In the genomic region with DNA sequence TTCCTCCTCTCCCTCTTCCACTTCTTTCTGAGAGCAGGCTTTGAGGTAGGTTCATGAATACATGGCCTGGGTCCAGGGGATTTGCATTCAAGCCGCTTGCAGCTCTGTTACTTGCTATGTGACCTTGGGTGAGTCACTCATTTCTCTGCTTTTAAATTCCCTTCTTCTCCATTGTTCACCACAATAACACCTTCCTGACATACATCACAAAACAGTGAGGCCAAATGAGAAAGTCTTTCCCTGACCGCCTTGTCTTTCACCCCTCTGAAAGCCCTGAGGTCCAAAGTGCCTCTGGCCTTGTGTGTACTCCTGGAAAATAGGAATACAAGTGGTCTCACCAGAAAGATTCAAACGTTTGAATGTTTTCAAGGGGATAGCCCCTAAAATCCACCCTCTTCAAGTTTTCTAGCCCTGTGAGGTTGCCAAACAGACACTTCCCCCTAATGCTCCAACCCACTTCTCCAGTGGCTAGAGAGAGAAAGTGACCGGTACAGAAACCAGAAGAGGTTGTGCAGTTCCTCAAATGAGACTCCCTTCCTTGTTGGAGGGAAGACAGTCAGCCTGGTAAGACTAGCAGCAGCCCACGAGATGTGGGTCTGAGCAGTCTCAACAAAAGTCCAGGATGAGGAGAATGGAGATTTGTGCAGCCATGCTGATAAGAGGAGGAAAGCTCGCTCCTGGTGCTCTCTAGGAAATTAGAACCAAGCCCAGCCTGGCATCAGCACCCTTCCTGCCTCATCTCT, we compare ENCODE assay signal across 8 cellular contexts.
DNase-seq lines count a peak whose midpoint lies in the region; ATAC-seq and TF ChIP-seq lines count a peak whose summit lies in the region.

No MANE protein-coding gene starts in this region.

- H3K27ac ChIP-seq in H9 (ENCODE audit: insufficient read length, low read depth, low read length) (no peak overlapping the region), fibroblast of lung (ENCODE audit: insufficient read depth, low read length) (peak overlapping the region; percentile 94)

- H2AFZ ChIP-seq in H9 (ENCODE audit: low read length) (no peak overlapping the region), fibroblast of lung (ENCODE audit: low read length) (peak overlapping the region; percentile 46)

- H4K20me1 ChIP-seq in H9 (ENCODE audit: control insufficient read depth, insufficient read depth, insufficient read length) (no peaks in the 10 kb centered on the region), fibroblast of lung (ENCODE audit: control insufficient read depth, extremely low read depth, insufficient read depth, low read length) (no peaks in the 10 kb centered on the region)

- no peak overlapping the region for H2BK5ac ChIP-seq in H9 (ENCODE audit: insufficient read length, low read length)

- H2BK12ac ChIP-seq in H9 (ENCODE audit: insufficient read length, low read depth, low read length) = no peak overlapping the region

- H3K79me1 ChIP-seq in H9 (ENCODE audit: insufficient read depth, low read depth, low read length, poor library complexity, severe bottlenecking) = no peaks in the 10 kb centered on the region

- no peaks in the 10 kb centered on the region for H3K36me3 ChIP-seq in fibroblast of lung (ENCODE audit: control insufficient read depth, insufficient read depth, low read length)

- H2BK20ac ChIP-seq in H9 (ENCODE audit: low read depth, low read length, poor library complexity, severe bottlenecking) = no peak overlapping the region

- no peak overlapping the region for H3T11ph ChIP-seq in H9 (ENCODE audit: low read length)

- H3K56ac ChIP-seq in H9 (ENCODE audit: insufficient read length, low read depth, low read length) = no peak overlapping the region

- H2BK15ac ChIP-seq in H9 (ENCODE audit: low read depth, low read length) = no peak overlapping the region

- no peaks in the 10 kb centered on the region for H3K36me3 Mint-ChIP-seq in H9 (ENCODE audit: insufficient read depth in 1 of 3, low read depth in 3 of 3)

- no peak for ATAC-seq in HG03354 (IDR thresholded peaks at IDR 0.05; ENCODE audit: poor library complexity, severe bottlenecking, unreplicated experiment)

- H3K4me2 ChIP-seq in H9 (ENCODE audit: insufficient read depth, insufficient read length, low read length) (peak overlapping the region; percentile 56), fibroblast of lung (ENCODE audit: extremely low read depth, insufficient read depth, low read length) (peak overlapping the region; percentile 69)

- H3K9ac ChIP-seq in H9 (ENCODE audit: extremely low read depth, insufficient read length, low read length) (no peak overlapping the region), fibroblast of lung (ENCODE audit: insufficient read depth, low read length) (peak overlapping the region; percentile 13)

- peaks cover 19 to 20% of the 10 kb centered on the region in 2 experiments for H3K4me1 Mint-ChIP-seq in H9

- WGBS in H9 (ENCODE audit: extremely low coverage, insufficient read length, low lambda C conversion rate) = no CpG with 5 or more reads among the region's 6 CpGs

- H3K4me1 ChIP-seq in H9 (ENCODE audit: insufficient read depth, low read length) = peaks cover 9% of the 10 kb centered on the region
- H3K4me1 ChIP-seq in fibroblast of lung (ENCODE audit: control insufficient read depth, extremely low read depth, insufficient read depth, low read length) = peaks cover 22% of the 10 kb centered on the region

- H4K91ac ChIP-seq in H9 (ENCODE audit: insufficient read length, low read depth, low read length) = no peak overlapping the region

- H3K14ac ChIP-seq in H9 (ENCODE audit: insufficient read depth, low read length) = no peak overlapping the region

- peak overlapping the region in 2 of 4 experiments; percentile 32 to 52 for H3K4me3 ChIP-seq in fibroblast of lung (replicated peaks in 1 of 4; ENCODE audit: control extremely low read depth in 1 of 4, insufficient read depth in 1 of 4, low read depth in 3 of 4, low read length in 4 of 4)

- H3K9me3 Mint-ChIP-seq in H9 = no peaks in the 10 kb centered on the region

- no peak overlapping the region for H3K4ac ChIP-seq in H9 (ENCODE audit: low read depth, low read length)

- H3K27me3 ChIP-seq in H9 (ENCODE audit: insufficient read depth, low read length) (no peaks in the 10 kb centered on the region), fibroblast of lung (ENCODE audit: control insufficient read depth, insufficient read depth, low read length) (no peaks in the 10 kb centered on the region)

- H3K9me3 ChIP-seq in H9 (ENCODE audit: control insufficient read depth, low read depth, low read length) = no peaks in the 10 kb centered on the region
- no peaks in the 10 kb centered on the region for H3K9me3 ChIP-seq in fibroblast of lung (ENCODE audit: control insufficient read depth, insufficient read depth, low read depth, low read length)

- no peak overlapping the region for H2BK120ac ChIP-seq in H9 (ENCODE audit: low read depth, low read length, poor library complexity, severe bottlenecking)

- peaks cover 13% of the 10 kb centered on the region for H3K27me3 Mint-ChIP-seq in H9 (ENCODE audit: low read depth)

- H3K18ac ChIP-seq in H9 (ENCODE audit: insufficient read length, low read depth, low read length) = peak overlapping the region; percentile 33

- no peak for TF ChIP-seq CTCF in H9 (conservative IDR thresholded peaks at IDR 0.05)
- TF ChIP-seq CTCF in fibroblast of lung (conservative IDR thresholded peaks at IDR 0.05 in 1 of 2, IDR thresholded peaks at IDR 0.05 in 1 of 2; ENCODE audit: low read depth in 1 of 2, low read length in 2 of 2) = peak in 1 of 2 donors; percentile 3
- no peak for TF ChIP-seq CTCF in GM20000 (IDR thresholded peaks at IDR 0.05; ENCODE audit: extremely low read depth, missing control alignments)

- H3K79me2 ChIP-seq in H9 (ENCODE audit: insufficient read depth, low read length) (no peaks in the 10 kb centered on the region), fibroblast of lung (ENCODE audit: control insufficient read depth, insufficient read depth, low read length) (no peaks in the 10 kb centered on the region)

- DNase-seq in H9 (no peak), RPMI7951 (ENCODE audit: low read depth) (peak; percentile 95), fibroblast of lung (ENCODE audit: low read depth in 2 of 2) (peak; percentile 99), non-pigmented ciliary epithelial cell (ENCODE audit: low read depth) (peak; percentile 99), SW 1271 (lab: John Stamatoyannopoulos, UW) (no peak), GM20000 (ENCODE audit: low spot score) (no peak), NCI-H1436 (lab: John Stamatoyannopoulos, UW) (no peak)

- H3K23ac ChIP-seq in H9 (ENCODE audit: insufficient read length, low read depth, low read length) = no peak overlapping the region

- H3K4me3 Mint-ChIP-seq in H9 = peak overlapping the region; percentile 77 to 84

- no peak overlapping the region for H4K5ac ChIP-seq in H9 (ENCODE audit: insufficient read length, low read depth, low read length)

- H3K23me2 ChIP-seq in H9 (ENCODE audit: insufficient read length, low read depth, low read length, poor library complexity, severe bottlenecking) = peaks cover 6% of the 10 kb centered on the region

- no peak overlapping the region for H4K8ac ChIP-seq in H9 (replicated peaks; ENCODE audit: insufficient read length, low read depth, low read length)

- H3K27ac Mint-ChIP-seq in H9 = peak overlapping the region in 2 of 3 experiments; percentile 13 to 68; a peak in 4 of 7 replicates

- no peak overlapping the region for H2AK5ac ChIP-seq in H9 (ENCODE audit: insufficient read length, low read length)

Comparison
In these comparisons a context has a peak if more than half of its experiments do, and no peak if none do; other contexts are left out.
1. DNase-seq: peak in RPMI7951 (single experiment), fibroblast of lung (2 of 2) and non-pigmented ciliary epithelial cell (single experiment); none in H9 (single experiment), SW 1271 (0 of 2), GM20000 (single experiment) and NCI-H1436 (single experiment).